Comparison of ENCODE assay signal across 1 cellular context in genomic region chr2:101704046-101704466, GRCh38.
A peak's percentile ranks its signal among the peaks of the same experiment; 100 is the strongest.
TF ChIP-seq lines count a peak whose summit lies in the region.

No MANE protein-coding gene starts in this region.

TF ChIP-seq in IMR-90, 13 proteins besides CTCF, POLR2A, EP300 and RAD21:
- TF ChIP-seq CEBPB (IDR thresholded peaks at IDR 0.05; ENCODE audit: low read depth, low read length) (peak; percentile 67), NFE2L2 (IDR thresholded peaks at IDR 0.05; ENCODE audit: low read depth, low read length) (no peak), USF2 (IDR thresholded peaks at IDR 0.05; ENCODE audit: low read depth, low read length) (peak; percentile 77), SMC3 (IDR thresholded peaks at IDR 0.05; ENCODE audit: low read depth, low read length) (no peak)
